ENCODE assay signal across 31 cellular contexts in the genomic region with DNA sequence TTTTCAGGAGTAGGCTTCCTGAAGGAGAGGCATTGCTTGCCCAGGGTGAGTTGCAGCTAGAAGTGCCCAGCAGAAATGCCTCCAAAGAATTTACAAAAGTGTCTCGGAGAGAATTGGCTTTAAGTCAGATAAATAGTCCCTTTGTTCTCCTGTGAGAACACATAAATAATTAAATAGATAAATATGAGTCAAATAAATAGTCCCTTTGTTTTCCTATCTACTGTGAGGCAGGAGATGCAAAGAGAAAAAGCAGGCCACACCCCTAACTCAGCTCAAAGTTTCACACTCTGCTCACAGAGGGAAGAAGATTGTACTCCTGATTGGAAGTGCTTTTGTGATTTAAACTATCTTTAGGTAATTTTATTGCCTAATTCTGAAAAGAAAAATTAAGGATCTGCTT.
A peak's percentile ranks its signal among the peaks of the same experiment; 100 is the strongest.
DNase-seq lines count a peak whose midpoint lies in the region; ATAC-seq, FAIRE-seq and TF ChIP-seq lines count a peak whose summit lies in the region.
"Had no signal": no experiment of that assay in that cellular context is flagged by ENCODE, and none has a peak within 500 bp of the region (broad histone marks: within the 10 kb centered on the region; RNA-seq: fewer than 3 reads in every experiment).

No MANE protein-coding gene starts in this region.

- H4K8ac ChIP-seq in H1 (ENCODE audit: extremely low read depth, insufficient read depth, low read length), result no peak overlapping the region

- FAIRE-seq in H1 (lab: Jason Lieb, UNC) (no peak), D721Med (lab: Jason Lieb, UNC) (no peak)
- FAIRE-seq: frontal cortex, GM12891, K562 had no signal

- no peak overlapping the region for H3K9ac ChIP-seq in H1 (replicated peaks in 1 of 4; ENCODE audit: extremely low read depth in 1 of 4, low read depth in 3 of 4, low read length in 3 of 4)
- H3K9ac ChIP-seq: parathyroid adenoma had no signal

- TF ChIP-seq POLR2A in H1 (IDR thresholded peaks at IDR 0.05; ENCODE audit: control extremely low read depth in 1 of 2, low read depth in 2 of 2, low read length in 2 of 2), result no peak

- H3K9me3 ChIP-seq in H1 (ENCODE audit: insufficient read depth in 2 of 2, low read depth in 1 of 2, low read length in 1 of 2), result no peaks in the 10 kb centered on the region
- H3K9me3 ChIP-seq: stomach, transverse colon had no signal

- DNase-seq in COLO829 (ENCODE audit: low spot score), result peak; percentile 91
- DNase-seq in NCI-H526 treated with DMSO at 0.1 percent for 48 hours (lab: John Stamatoyannopoulos, UW), result peak; percentile 79
- no peak for DNase-seq in H1 (ENCODE audit: low read depth in 1 of 2, low spot score in 2 of 2)
- DNase-seq in midbrain (lab: John Stamatoyannopoulos, UW), result peak; percentile 26
- no peak for DNase-seq in GF-D8 (lab: John Stamatoyannopoulos, UW)
- no peak for DNase-seq in NCI-H2107 (lab: John Stamatoyannopoulos, UW)
- DNase-seq in D721Med (ENCODE audit: insufficient read length, low spot score), result no peak
- DNase-seq: activated CD4-positive, alpha-beta memory T cell treated with anti-CD3 and anti-CD28 coated beads, Interleukin-2, amount 10 ng/mL, durations not matched to agents 7 days and 5 days; activated CD4-positive, alpha-beta T cell treated with anti-CD3 and anti-CD28 coated beads for 1 hour; activated CD8-positive, alpha-beta memory T cell treated with anti-CD3 and anti-CD28 coated beads, Interleukin-2, amount 50 U/mL, for 4 hours; activated naive CD4-positive, alpha-beta T cell treated with anti-CD3 and anti-CD28 coated beads for 36 hours; CD8-positive, alpha-beta T cell; dermis blood vessel endothelial cell; DMS153; left colon; NCI-H1105; NCI-H187 treated with DMSO at 0.1 percent for 48 hours; NCI-H510A treated with DMSO at 0.1 percent for 48 hours; NK-92 treated with Interleukin-12 subunit alpha and Interleukin-12 subunit beta, amount 100 ng/mL, for 24 hours; PC-9; right cardiac atrium; stimulated activated CD8-positive, alpha-beta memory T cell treated with anti-CD3 and anti-CD28 coated beads, Interleukin-4, amount 100 ng/mL, for 48 hours; stomach; T-helper 2 cell; transverse colon had no signal

- H2BK15ac ChIP-seq in H1 (ENCODE audit: low read length), result no peak overlapping the region

- H3K56ac ChIP-seq in H1 (replicated peaks; ENCODE audit: insufficient read length, low read depth, low read length), result no peak overlapping the region

- no peak for TF ChIP-seq RAD21 in H1 (IDR thresholded peaks at IDR 0.05 in 1 of 2, conservative IDR thresholded peaks at IDR 0.05 in 1 of 2; ENCODE audit: low read depth in 2 of 2, low read length in 2 of 2)

- no peaks in the 10 kb centered on the region for H3K36me3 ChIP-seq in H1 (ENCODE audit: control insufficient read depth in 2 of 4, insufficient read depth in 4 of 4, low read length in 3 of 4)
- H3K36me3 ChIP-seq: stomach, transverse colon had no signal

- no peak overlapping the region for H2BK20ac ChIP-seq in H1 (ENCODE audit: low read length)

- H3K18ac ChIP-seq in H1 (ENCODE audit: extremely low read depth, low read length), result no peak overlapping the region

- peak overlapping the region; percentile 75; the same call in 1 of the 2 replicates for H2BK12ac ChIP-seq in H1 (ENCODE audit: low read depth, low read length)

- H3K4me3 ChIP-seq in H1 (ENCODE audit: extremely low read depth in 1 of 4, insufficient read depth in 2 of 4, low read depth in 3 of 4, low read length in 4 of 4), result peak overlapping the region in 2 of 4 experiments; percentile 2 to 7; a peak in 2 of 8 replicates
- H3K4me3 ChIP-seq: K562, PC-9, stomach, transverse colon had no signal

- peaks cover 2% of the 10 kb centered on the region for H3K23me2 ChIP-seq in H1 (ENCODE audit: low read depth, low read length)

- H2BK5ac ChIP-seq in H1 (ENCODE audit: low read depth, low read length), result peak overlapping the region; percentile 49; the same call in 1 of the 2 replicates

- POLR2A ChIA-PET in H1 (lab: Charles Lee; ENCODE audit: partially characterized antibody), result interaction anchor here (1.0 kb wide), 1 partner anchor 12 kb away, joined by 3 read pairs; no protein-coding TSS in a partner anchor

- no peaks in the 10 kb centered on the region for H4K20me1 ChIP-seq in H1 (replicated peaks in 1 of 2; ENCODE audit: control insufficient read depth in 1 of 2, insufficient read depth in 2 of 2, low read length in 2 of 2)

- H2AFZ ChIP-seq in H1 (ENCODE audit: low read length), result no peak overlapping the region
- H2AFZ ChIP-seq: parathyroid adenoma, PC-9 had no signal

- H3K4me2 ChIP-seq in H1 (ENCODE audit: insufficient read depth in 1 of 2, low read depth in 2 of 2, low read length in 2 of 2), result peak overlapping the region; percentile 55 to 84
- H3K4me2 ChIP-seq: PC-9 had no signal

- H2BK120ac ChIP-seq in H1 (replicated peaks; ENCODE audit: low read depth, low read length), result no peak overlapping the region

- no peak overlapping the region for H4K91ac ChIP-seq in H1 (replicated peaks; ENCODE audit: insufficient read length, low read length)

- WGBS in H1 (ENCODE audit: extremely low coverage in 1 of 2, insufficient coverage in 1 of 2, insufficient read length in 1 of 2, insufficient replicate concordance in 2 of 2, low coverage in 1 of 2, low lambda C conversion rate in 2 of 2, missing lambda C conversion rate in 1 of 2), 2 experiments, result 67% methylated on average over 1 of the region's 1 CpG; no CpG with 5 or more reads in 1 of the 2 experiments

- no peaks in the 10 kb centered on the region for H3K79me1 ChIP-seq in H1 (ENCODE audit: low read depth, low read length)

- no peak for TF ChIP-seq CTCF in H1 (IDR thresholded peaks at IDR 0.05; ENCODE audit: control extremely low read depth in 1 of 3, insufficient read depth in 1 of 3, low read depth in 1 of 3, low read length in 3 of 3)
- TF ChIP-seq CTCF in D721Med (IDR thresholded peaks at IDR 0.05; ENCODE audit: insufficient read depth, missing control alignments), result no peak

- no peak for ATAC-seq in GM19452 (IDR thresholded peaks at IDR 0.05; ENCODE audit: unreplicated experiment)
- ATAC-seq: CD8-positive, alpha-beta T cell; K562; left colon; right cardiac atrium; Right ventricle myocardium inferior had no signal

- no peak for TF ChIP-seq EP300 in H1 (IDR thresholded peaks at IDR 0.05; ENCODE audit: borderline replicate concordance in 1 of 2, low read depth in 2 of 2, low read length in 2 of 2)

- no peaks in the 10 kb centered on the region for H3K27me3 ChIP-seq in H1 (replicated peaks in 1 of 4; ENCODE audit: control insufficient read depth in 3 of 4, extremely low read depth in 1 of 4, insufficient read depth in 3 of 4, low read length in 3 of 4)

- no peak overlapping the region for H2AK5ac ChIP-seq in H1 (ENCODE audit: low read depth, low read length)

- H3K27ac ChIP-seq in H1 (ENCODE audit: low read depth, low read length), result no peak overlapping the region
- H3K27ac ChIP-seq: parathyroid adenoma, PC-9, stomach, transverse colon had no signal

- H3K4me1 ChIP-seq in H1 (replicated peaks in 1 of 4; ENCODE audit: control insufficient read depth in 3 of 4, insufficient read depth in 4 of 4, low read length in 3 of 4), result peaks cover 4 to 5% (median 4%) of the 10 kb centered on the region in 4 experiments; a peak in 6 of 7 replicates
- H3K4me1 ChIP-seq: parathyroid adenoma, stomach, transverse colon had no signal

- no peaks in the 10 kb centered on the region for H3K79me2 ChIP-seq in H1 (ENCODE audit: control insufficient read depth in 1 of 2, insufficient read depth in 2 of 2, low read length in 2 of 2)
- H3K79me2 ChIP-seq: parathyroid adenoma had no signal

- H4K5ac ChIP-seq in H1 (ENCODE audit: insufficient read length, low read depth, low read length), result no peak overlapping the region

- H3K23ac ChIP-seq in H1 (ENCODE audit: insufficient read length), result no peak overlapping the region

- H3K14ac ChIP-seq in H1 (ENCODE audit: insufficient read length), result no peak overlapping the region

- CTCF ChIA-PET in H1 (lab: Charles Lee; ENCODE audit: partially characterized antibody), result interaction anchor here (1.5 kb wide), 1 partner anchor 8 kb away, joined by 4 read pairs; no protein-coding TSS in a partner anchor

- no peak overlapping the region for H3K4ac ChIP-seq in H1 (replicated peaks; ENCODE audit: insufficient read length, low read depth, low read length)

TF ChIP-seq in H1, 55 proteins besides CTCF, POLR2A, EP300 and RAD21 (continues in another document):
- TF ChIP-seq EGR1 (IDR thresholded peaks at IDR 0.05; ENCODE audit: borderline replicate concordance, low read depth, low read length) (no peak), CBX5 (IDR thresholded peaks at IDR 0.05; ENCODE audit: low read depth, low read length) (no peak), POU5F1 (IDR thresholded peaks at IDR 0.05; ENCODE audit: low read depth, low read length) (no peak), TAF1 (IDR thresholded peaks at IDR 0.05; ENCODE audit: low read depth, low read length) (no peak), JUND (IDR thresholded peaks at IDR 0.05; ENCODE audit: low read length) (no peak), YY1 (IDR thresholded peaks at IDR 0.05; ENCODE audit: low read depth, low read length) (no peak), EZH2 (IDR thresholded peaks at IDR 0.05; ENCODE audit: low read depth, low read length, severe bottlenecking) (no peak), KDM5A (IDR thresholded peaks at IDR 0.05; ENCODE audit: low read length) (no peak), HDAC2 (IDR thresholded peaks at IDR 0.05; ENCODE audit: borderline replicate concordance in 1 of 2, low read depth in 2 of 2, low read length in 2 of 2) (no peak), RXRA (IDR thresholded peaks at IDR 0.05; ENCODE audit: insufficient read depth, low read depth, low read length) (no peak), GTF2F1 (IDR thresholded peaks at IDR 0.05; ENCODE audit: borderline replicate concordance, low read depth, low read length) (no peak), HDAC6 (IDR thresholded peaks at IDR 0.05; ENCODE audit: low read depth, low read length) (no peak), NANOG (IDR thresholded peaks at IDR 0.05; ENCODE audit: insufficient read depth, low read depth, low read length, poor library complexity, severe bottlenecking) (no peak), NRF1 (IDR thresholded peaks at IDR 0.05; ENCODE audit: low read depth, low read length) (no peak), SP4 (IDR thresholded peaks at IDR 0.05; ENCODE audit: low read length) (no peak), CREB1 (IDR thresholded peaks at IDR 0.05) (no peak)
- TF ChIP-seq, protein P1, sequence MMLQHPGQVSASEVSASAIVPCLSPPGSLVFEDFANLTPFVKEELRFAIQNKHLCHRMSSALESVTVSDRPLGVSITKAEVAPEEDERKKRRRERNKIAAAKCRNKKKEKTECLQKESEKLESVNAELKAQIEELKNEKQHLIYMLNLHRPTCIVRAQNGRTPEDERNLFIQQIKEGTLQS (IDR thresholded peaks at IDR 0.05; ENCODE audit: insufficient read depth, low read depth, low read length), result no peak
- TF ChIP-seq, protein P2, sequence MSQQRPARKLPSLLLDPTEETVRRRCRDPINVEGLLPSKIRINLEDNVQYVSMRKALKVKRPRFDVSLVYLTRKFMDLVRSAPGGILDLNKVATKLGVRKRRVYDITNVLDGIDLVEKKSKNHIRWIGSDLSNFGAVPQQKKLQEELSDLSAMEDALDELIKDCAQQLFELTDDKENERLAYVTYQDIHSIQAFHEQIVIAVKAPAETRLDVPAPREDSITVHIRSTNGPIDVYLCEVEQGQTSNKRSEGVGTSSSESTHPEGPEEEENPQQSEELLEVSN (IDR thresholded peaks at IDR 0.05), result no peak

Comparison
In these comparisons a context has a peak if more than half of its experiments do, and no peak if none do; other contexts are left out.
1. DNase-seq: peak in COLO829 (single experiment), NCI-H526 treated with DMSO at 0.1 percent for 48 hours (single experiment) and midbrain (single experiment); none in H1 (0 of 2), GF-D8 (single experiment), NCI-H2107 (single experiment) and D721Med (single experiment).